Comparison of ENCODE assay signal across 11 cellular contexts in genomic region chr19:10975374-10976036, GRCh38. TPM values are rescaled to one million over a fixed set of nuclear protein-coding genes. Genes with fewer than 3 reads are reported as not detected.
DNase-seq lines count a peak whose midpoint lies in the region; ATAC-seq and TF ChIP-seq lines count a peak whose summit lies in the region.
"Had no signal": no experiment of that assay in that cellular context is flagged by ENCODE, and none has a peak within 500 bp of the region (broad histone marks: within the 10 kb centered on the region; RNA-seq: fewer than 3 reads in every experiment).

No MANE protein-coding gene starts in this region.

- peaks cover 22% of the 10 kb centered on the region for H3K4me1 Mint-ChIP-seq in osteocyte (ENCODE audit: unreplicated experiment)
- H3K4me1 Mint-ChIP-seq in natural killer cell: peaks cover 20 to 27% of the 10 kb centered on the region in 2 donors

- H3K27ac Mint-ChIP-seq in osteocyte (ENCODE audit: unreplicated experiment) (peak overlapping the region; percentile 65), natural killer cell (no peak overlapping the region)
- H3K27ac Mint-ChIP-seq: activated B cell treated with CpG ODN at 0.5 μM for 24 hours had no signal

- peaks cover 4% of the 10 kb centered on the region for H3F3A ChIP-seq in SK-N-SH (replicated peaks; ENCODE audit: insufficient read depth)

- peaks cover 2% of the 10 kb centered on the region for H3K36me3 Mint-ChIP-seq in osteocyte (ENCODE audit: unreplicated experiment)
- H3K36me3 Mint-ChIP-seq in natural killer cell: no peaks in the 10 kb centered on the region

- H3K4me3 ChIP-seq in ACC112 (ENCODE audit: low read depth, low read length) (0 out of 2 replicates have a peak overlapping the region, but pooled peaks have one; percentile 45), SK-N-SH (ENCODE audit: low read depth in 2 of 2, low read length in 1 of 2) (no peak overlapping the region), HAP-1 (no peak overlapping the region)
- H3K4me3 ChIP-seq: A549 had no signal

- peak overlapping the region; percentile 48 for H3K4me3 Mint-ChIP-seq in osteocyte (ENCODE audit: unreplicated experiment)
- H3K4me3 Mint-ChIP-seq in natural killer cell: no peak overlapping the region
- H3K4me3 Mint-ChIP-seq: activated B cell treated with CpG ODN at 0.5 μM for 24 hours had no signal

- intact Hi-C loops in natural killer cell (cut with micrococcal nuclease): no loop called here

- POLR2A ChIA-PET in SK-N-SH (lab: Yijun Ruan, JAX): no interaction called here

- H3K9me3 Mint-ChIP-seq in osteocyte (ENCODE audit: unreplicated experiment) (no peaks in the 10 kb centered on the region), natural killer cell (no peaks in the 10 kb centered on the region)
- H3K9me3 Mint-ChIP-seq: activated B cell treated with CpG ODN at 0.5 μM for 24 hours had no signal

- peak overlapping the region; percentile 59; the same call in 1 of the 2 replicates for H3K4me2 ChIP-seq in SK-N-SH
- H3K4me2 ChIP-seq: A549 had no signal

- no peak for TF ChIP-seq CTCF in SK-N-SH (IDR thresholded peaks at IDR 0.05)
- no peak for TF ChIP-seq CTCF in osteocyte (IDR thresholded peaks at IDR 0.05)
- no peak for TF ChIP-seq CTCF in natural killer cell (IDR thresholded peaks at IDR 0.05)

- no peak overlapping the region for H3K9ac ChIP-seq in SK-N-SH

- H3K9me2 ChIP-seq in SK-N-SH: no peaks in the 10 kb centered on the region

- no peak for TF ChIP-seq EP300 in SK-N-SH (IDR thresholded peaks at IDR 0.05; ENCODE audit: borderline replicate concordance in 1 of 2, low read depth in 1 of 2, low read length in 1 of 2)

- ATAC-seq in natural killer cell: no peak

- in situ Hi-C loops in HAP-1 (cut with MboI; ENCODE audit: low sequenced_read_pairs): no loop called here

- 84% methylated on average over 14 of the region's 15 CpGs for WGBS in SK-N-SH (ENCODE audit: low lambda C conversion rate)

- H3K9me3 ChIP-seq in SK-N-SH (no peaks in the 10 kb centered on the region), HAP-1 (no peaks in the 10 kb centered on the region)
- H3K9me3 ChIP-seq: A549 had no signal

- H3K4me1 ChIP-seq in ACC112 (ENCODE audit: control insufficient read depth, insufficient read depth, low read length, unreplicated experiment): peaks cover 16% of the 10 kb centered on the region
- H3K4me1 ChIP-seq in SK-N-SH (ENCODE audit: control insufficient read depth in 1 of 2, insufficient read depth in 2 of 2, low read depth in 1 of 2, low read length in 1 of 2): peaks cover 5 to 7% of the 10 kb centered on the region in 2 experiments; a peak in 2 of 4 replicates
- H3K4me1 ChIP-seq in HAP-1: no peaks in the 10 kb centered on the region

- no peak overlapping the region for H2AFZ ChIP-seq in ACC112 (ENCODE audit: low read length, unreplicated experiment)
- H2AFZ ChIP-seq in SK-N-SH (ENCODE audit: low read depth): no peak overlapping the region

- peaks cover 77% of the 10 kb centered on the region for H3K79me2 ChIP-seq in ACC112 (ENCODE audit: control insufficient read depth, insufficient read depth, low read length, unreplicated experiment)
- H3K79me2 ChIP-seq in SK-N-SH (ENCODE audit: insufficient read depth): peaks cover 100% of the 10 kb centered on the region

- CTCF ChIA-PET in SK-N-SH (lab: Yijun Ruan, JAX): interaction anchor here (0.9 to 2.3 kb wide), 4 partner anchors 34 to 60 kb away, joined by 3 to 10 read pairs (median 4); no protein-coding TSS in a partner anchor

- TF ChIP-seq RAD21 in SK-N-SH (IDR thresholded peaks at IDR 0.05; ENCODE audit: low read length): no peak

- H3K36me3 ChIP-seq in ACC112 (ENCODE audit: insufficient read depth, low read length) (no peaks in the 10 kb centered on the region), SK-N-SH (replicated peaks in 1 of 2; ENCODE audit: control insufficient read depth in 1 of 2, insufficient read depth in 2 of 2, low read length in 1 of 2) (no peaks in the 10 kb centered on the region), HAP-1 (replicated peaks) (no peaks in the 10 kb centered on the region)

- peaks cover 91% of the 10 kb centered on the region for H4K20me1 ChIP-seq in SK-N-SH (ENCODE audit: insufficient read depth)

- H3K27me3 ChIP-seq in ACC112 (ENCODE audit: insufficient read depth, low read length) (no peaks in the 10 kb centered on the region), SK-N-SH (ENCODE audit: insufficient read depth) (no peaks in the 10 kb centered on the region), HAP-1 (ENCODE audit: low read depth) (no peaks in the 10 kb centered on the region)

- H3K27ac ChIP-seq in ACC112 (ENCODE audit: low read depth, low read length): peak overlapping the region; percentile 25; the same call in 1 of the 2 replicates
- H3K27ac ChIP-seq in SK-N-SH (ENCODE audit: low read depth in 2 of 2, low read length in 1 of 2): peak overlapping the region in 1 of 2 experiments; percentile 33; a peak in 2 of 4 replicates
- H3K27ac ChIP-seq: A549 had no signal

- DNase-seq in SK-N-SH (no peak), glomerular visceral epithelial cell (ENCODE audit: extremely low spot score) (peak; percentile 25), osteocyte (ENCODE audit: extremely low spot score, unreplicated experiment) (no peak), HAP-1 (ENCODE audit: low spot score in 2 of 2) (no peak), NCI-H510A (lab: John Stamatoyannopoulos, UW) (no peak), natural killer cell (no peak), HPDE6-E6E7 (ENCODE audit: extremely low spot score) (no peak)
- DNase-seq: activated B cell treated with CpG ODN at 0.5 μM for 24 hours, NCI-H524 treated with DMSO at 0.1 percent for 48 hours had no signal

- no peaks in the 10 kb centered on the region for H3K27me3 Mint-ChIP-seq in osteocyte (ENCODE audit: unreplicated experiment)
- H3K27me3 Mint-ChIP-seq in natural killer cell (ENCODE audit: low read depth in 2 of 2): no peaks in the 10 kb centered on the region
- H3K27me3 Mint-ChIP-seq: activated B cell treated with CpG ODN at 0.5 μM for 24 hours had no signal

TF ChIP-seq in SK-N-SH, 30 proteins besides CTCF, POLR2A, EP300 and RAD21 (continues in another document):
- TF ChIP-seq PBX3 (IDR thresholded peaks at IDR 0.05) (no peak), USF2 (IDR thresholded peaks at IDR 0.05; ENCODE audit: borderline replicate concordance, low read depth, low read length) (no peak), RFX5 (IDR thresholded peaks at IDR 0.05; ENCODE audit: low read length) (no peak), NFIC (IDR thresholded peaks at IDR 0.05; ENCODE audit: borderline replicate concordance) (no peak), MEF2A (IDR thresholded peaks at IDR 0.05; ENCODE audit: borderline replicate concordance, low read depth) (no peak), ELF1 (IDR thresholded peaks at IDR 0.05) (no peak), SIN3A (IDR thresholded peaks at IDR 0.05; ENCODE audit: borderline replicate concordance, low read depth, low read length) (no peak), ZBTB33 (IDR thresholded peaks at IDR 0.05; ENCODE audit: borderline replicate concordance, low read depth) (no peak), YY1 (IDR thresholded peaks at IDR 0.05; ENCODE audit: low read depth) (no peak), FOSL2 (IDR thresholded peaks at IDR 0.05; ENCODE audit: borderline replicate concordance, low read depth) (no peak), RCOR1 (IDR thresholded peaks at IDR 0.05; ENCODE audit: low read length) (no peak), GATA2 (CRISPR knock-in tag; IDR thresholded peaks at IDR 0.05) (no peak)

RNA-seq across cellular contexts. Expression of gene SMARCA4, which starts 14.7 kb away (rescaled TPM):
- polyA plus RNA-seq in SK-N-SH (2012; rRNA removed): 48.3 and 90.7 TPM in 2 replicates
- polyA plus RNA-seq in SK-N-SH (2012; cell fraction: cytosol; rRNA removed): 58.0 and 70.3 TPM in 2 replicates
- polyA plus RNA-seq in SK-N-SH (2012; cell fraction: nucleus; rRNA removed): 142 and 154 TPM in 2 replicates
- 130 and 131 TPM in 2 replicates for total RNA-seq in osteocyte
- total RNA-seq in natural killer cell: 10 to 100 TPM; 85.4 to 96.1 (median 93.6) TPM

RNA-seq across cellular contexts. Expression of gene TIMM29, which starts 46.9 kb away (rescaled TPM):
- 11.7 and 12.5 TPM in 2 replicates for polyA plus RNA-seq in SK-N-SH (2012; rRNA removed)
- 9.1 and 12.9 TPM in 2 replicates for polyA plus RNA-seq in SK-N-SH (2012; cell fraction: cytosol; rRNA removed)
- polyA plus RNA-seq in SK-N-SH (2012; cell fraction: nucleus; rRNA removed): 10.5 and 11.2 TPM in 2 replicates
- 25.7 and 25.8 TPM in 2 replicates for total RNA-seq in osteocyte
- 10 to 100 TPM; 20.7 to 30.9 (median 24.1) TPM for total RNA-seq in natural killer cell

RNA-seq across cellular contexts. Expression of gene YIPF2, which starts 47.1 kb away (rescaled TPM):
- 61.3 and 62.5 TPM in 2 replicates for polyA plus RNA-seq in SK-N-SH (2012; rRNA removed)
- polyA plus RNA-seq in SK-N-SH (2012; cell fraction: cytosol; rRNA removed): 22.3 and 40.1 TPM in 2 replicates
- polyA plus RNA-seq in SK-N-SH (2012; cell fraction: nucleus; rRNA removed): 84.7 and 85.3 TPM in 2 replicates
- total RNA-seq in osteocyte: 68.4 and 79.5 TPM in 2 replicates
- total RNA-seq in natural killer cell: 10 to 100 TPM; 26.4 to 27.8 (median 27.2) TPM
